In the genomic region with DNA sequence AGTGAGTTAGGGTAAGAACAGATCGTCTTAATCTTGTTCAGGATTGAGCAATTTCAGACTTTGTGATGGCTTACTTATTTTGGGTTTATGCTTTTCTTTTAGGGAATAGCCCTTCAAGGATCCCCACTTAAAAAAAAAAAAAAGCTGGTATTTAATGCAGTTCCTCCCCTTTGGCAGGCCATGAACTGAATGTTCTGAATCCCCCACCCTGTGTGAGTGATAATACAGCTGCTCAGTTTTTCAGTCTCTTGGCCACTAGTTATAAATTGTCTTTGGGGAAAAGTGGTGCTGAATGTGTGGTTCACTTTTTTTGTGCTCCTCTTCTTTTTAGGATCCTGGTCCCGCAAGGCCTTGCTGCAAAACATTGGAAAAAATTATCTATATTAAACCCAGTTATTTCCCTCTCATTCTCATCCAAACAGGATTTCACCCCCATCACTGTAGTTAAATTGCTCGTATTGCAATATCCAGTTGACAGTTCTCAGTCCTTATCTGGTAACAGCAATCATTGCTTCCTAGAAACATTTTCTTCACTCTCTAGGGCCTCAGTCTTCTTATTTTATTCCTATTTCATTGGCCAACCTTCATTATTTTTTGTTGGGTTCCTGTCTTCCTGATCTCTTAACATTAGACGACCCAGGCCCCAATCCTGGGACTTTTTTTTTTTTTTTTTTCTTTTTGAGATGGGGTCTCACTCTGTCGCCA, we compare ENCODE assay signal across 15 cellular contexts.
A peak's percentile ranks its signal among the peaks of the same experiment; 100 is the strongest.
DNase-seq lines count a peak whose midpoint lies in the region; ATAC-seq and TF ChIP-seq lines count a peak whose summit lies in the region.
"Had no signal": no experiment of that assay in that cellular context is flagged by ENCODE, and none has a peak within 500 bp of the region (broad histone marks: within the 10 kb centered on the region; RNA-seq: fewer than 3 reads in every experiment).

No MANE protein-coding gene starts in this region.

- no peak overlapping the region for H3K4me2 ChIP-seq in mesendoderm (ENCODE audit: low read length)
- H3K4me2 ChIP-seq: BLaER1 had no signal

- H4K8ac ChIP-seq in mesendoderm (ENCODE audit: low read depth, low read length): no peak overlapping the region

- no peak overlapping the region for H2BK15ac ChIP-seq in mesendoderm (replicated peaks; ENCODE audit: low read depth)

- H3K23ac ChIP-seq in mesendoderm (ENCODE audit: low read length): no peak overlapping the region

- intact Hi-C loops in Right ventricle myocardium inferior (cut with DNase I) (no loop called here), heart right ventricle (cut with DNase I) (loop anchor here in 1 of 10 donors (10.0 kb wide), 1 partner anchor 421 kb away; no protein-coding TSS in a partner anchor), vagina (cut with DNase I) (no loop called here)

- H3K18ac ChIP-seq in mesendoderm (ENCODE audit: low read length): no peak overlapping the region

- WGBS in heart right ventricle, 2 donors: 68 to 72% methylated on average over 5 of the region's 5 CpGs
- no CpG with 5 or more reads among the region's 5 CpGs for WGBS in mesendoderm (ENCODE audit: extremely low coverage, insufficient coverage, low lambda C conversion rate)

- no peak overlapping the region for H4K5ac ChIP-seq in mesendoderm (ENCODE audit: low read length)

- H3K56ac ChIP-seq in mesendoderm (ENCODE audit: low read length): no peak overlapping the region

- H3K9ac ChIP-seq in mesendoderm (ENCODE audit: low read length): no peak overlapping the region
- H3K9ac ChIP-seq: BLaER1 had no signal

- no peak overlapping the region for H3K27ac ChIP-seq in right atrium auricular region
- H3K27ac ChIP-seq in heart right ventricle: no peak overlapping the region
- H3K27ac ChIP-seq in mesendoderm (ENCODE audit: low read depth, low read length): no peak overlapping the region
- H3K27ac ChIP-seq in vagina: peak overlapping the region; percentile 46
- H3K27ac ChIP-seq: BLaER1 had no signal

- no peak overlapping the region for H2AK5ac ChIP-seq in mesendoderm (ENCODE audit: low read length)

- DNase-seq in Right ventricle myocardium inferior (ENCODE audit: missing footprints) (no peak), right atrium auricular region (ENCODE audit: low spot score) (no peak), heart right ventricle (no peak), mesendoderm (no peak), vagina (ENCODE audit: extremely low spot score in 2 of 2) (no peak), NCI-H2029 treated with DMSO at 0.1 percent for 48 hours (lab: John Stamatoyannopoulos, UW) (no peak), HuH-7.5 (ENCODE audit: low spot score) (no peak)
- DNase-seq: 8988T; CD4-positive, alpha-beta memory T cell; DMS153; DMS79; GDM1; H9 had no signal

- no peak overlapping the region for H2BK5ac ChIP-seq in mesendoderm (ENCODE audit: low read length)

- peak overlapping the region; percentile 61 for H2BK120ac ChIP-seq in mesendoderm (ENCODE audit: low read depth, low read length)

- no peaks in the 10 kb centered on the region for H3K79me2 ChIP-seq in mesendoderm (ENCODE audit: control insufficient read depth, insufficient read depth, low read length)

- H3K4me3 ChIP-seq in right atrium auricular region: no peak overlapping the region
- H3K4me3 ChIP-seq in heart right ventricle: no peak overlapping the region
- H3K4me3 ChIP-seq in mesendoderm (ENCODE audit: low read length): no peak overlapping the region
- no peak overlapping the region for H3K4me3 ChIP-seq in vagina
- H3K4me3 ChIP-seq: BLaER1 had no signal

- H3K4ac ChIP-seq in mesendoderm (ENCODE audit: low read depth, low read length): no peak overlapping the region

- ATAC-seq in Right ventricle myocardium inferior (peak; percentile 81), heart right ventricle (peak in 5 of 8 donors; percentile 33 to 85 (median 59)), HG03135 (IDR thresholded peaks at IDR 0.05; ENCODE audit: unreplicated experiment) (no peak)

- H3K4me1 ChIP-seq in right atrium auricular region: no peaks in the 10 kb centered on the region
- H3K4me1 ChIP-seq in heart right ventricle: peaks cover 0 to 5% (median 0%) of the 10 kb centered on the region in 9 donors
- no peaks in the 10 kb centered on the region for H3K4me1 ChIP-seq in mesendoderm (ENCODE audit: control insufficient read depth, low read depth, low read length)
- H3K4me1 ChIP-seq in vagina: peaks cover 18% of the 10 kb centered on the region
- H3K4me1 ChIP-seq: BLaER1 had no signal

- H3K27me3 ChIP-seq in right atrium auricular region: no peaks in the 10 kb centered on the region
- no peaks in the 10 kb centered on the region for H3K27me3 ChIP-seq in heart right ventricle
- H3K27me3 ChIP-seq in mesendoderm (ENCODE audit: insufficient read depth, low read length, poor library complexity): no peaks in the 10 kb centered on the region
- no peaks in the 10 kb centered on the region for H3K27me3 ChIP-seq in vagina
- H3K27me3 ChIP-seq: BLaER1 had no signal

- TF ChIP-seq CTCF in right atrium auricular region (IDR thresholded peaks at IDR 0.05) (no peak), heart right ventricle (IDR thresholded peaks at IDR 0.05) (no peak), vagina (IDR thresholded peaks at IDR 0.05) (no peak)

- H3K36me3 ChIP-seq in right atrium auricular region (no peaks in the 10 kb centered on the region), heart right ventricle (no peaks in the 10 kb centered on the region), mesendoderm (ENCODE audit: control insufficient read depth, insufficient read depth, low read length) (no peaks in the 10 kb centered on the region), vagina (no peaks in the 10 kb centered on the region)
- H3K36me3 ChIP-seq: BLaER1 had no signal

- H3K79me1 ChIP-seq in mesendoderm (ENCODE audit: low read length): no peaks in the 10 kb centered on the region

- H3K9me3 ChIP-seq in right atrium auricular region (no peaks in the 10 kb centered on the region), heart right ventricle (no peaks in the 10 kb centered on the region), vagina (no peaks in the 10 kb centered on the region)

- TF ChIP-seq POLR2A in vagina (IDR thresholded peaks at IDR 0.05): no peak
